Comparison of ENCODE assay signal across 8 cellular contexts in the genomic region with DNA sequence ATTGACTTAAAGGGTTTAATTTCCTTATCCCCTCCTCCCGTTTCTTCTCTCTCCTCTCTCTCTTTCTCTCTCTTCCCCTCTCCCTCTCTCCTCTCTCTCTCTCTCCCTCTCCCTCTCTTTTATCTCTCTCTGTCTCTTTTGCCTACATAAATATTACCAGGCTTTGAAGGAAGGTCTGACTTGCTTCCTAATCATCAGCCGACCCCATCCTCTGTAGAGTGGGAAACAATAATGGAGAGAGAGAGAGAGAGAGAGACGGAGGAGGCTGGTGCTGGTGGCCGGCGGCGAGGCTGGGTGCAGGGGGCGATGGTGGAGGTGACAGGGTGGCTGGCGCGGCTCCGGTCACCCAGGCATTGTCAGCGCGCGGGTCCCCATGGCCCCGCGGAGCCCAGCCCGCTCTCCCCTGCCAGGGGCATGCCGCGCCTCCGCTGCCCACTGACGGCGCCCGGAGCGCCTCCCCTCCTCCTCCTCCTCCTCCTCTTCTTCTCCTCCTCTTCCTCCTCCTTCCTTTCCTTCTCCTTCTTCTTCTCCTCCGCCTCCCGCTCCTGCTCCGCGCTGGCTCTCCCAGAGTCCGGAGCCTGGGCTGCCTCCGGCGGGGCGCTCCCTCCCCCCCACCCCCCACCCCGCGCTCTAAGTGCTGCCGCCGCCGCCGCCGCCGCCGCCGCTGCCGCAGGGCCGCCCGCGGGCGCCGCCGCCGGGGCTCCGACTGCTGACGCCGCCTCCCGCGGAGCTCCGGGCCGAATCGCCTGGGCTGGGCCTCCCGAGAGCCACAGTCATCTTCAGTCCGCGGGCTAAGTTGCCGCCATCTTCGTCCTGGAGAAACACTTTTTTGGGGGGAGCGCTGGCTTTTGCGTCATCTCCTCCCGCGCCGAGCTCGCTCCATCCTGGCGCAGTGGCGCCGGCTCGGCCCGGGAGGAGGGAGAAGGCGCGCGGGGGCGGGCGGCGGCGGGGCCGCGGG.
DNase-seq lines count a peak whose midpoint lies in the region; ATAC-seq and TF ChIP-seq lines count a peak whose summit lies in the region.

No MANE protein-coding gene starts in this region.

- in situ Hi-C loops in GM13977 (cut with MboI; ENCODE audit: low pct_unique_long_range_greater_than_20kb, low sequenced_read_pairs, unreplicated experiment) = no loop called here

- ATAC-seq in GM18907 (IDR thresholded peaks at IDR 0.05; ENCODE audit: unreplicated experiment) = no peak
- no peak for ATAC-seq in HG02938 (IDR thresholded peaks at IDR 0.05; ENCODE audit: unreplicated experiment)
- no peak for ATAC-seq in HG03039 (IDR thresholded peaks at IDR 0.05; ENCODE audit: unreplicated experiment)
- ATAC-seq in HG03571 (IDR thresholded peaks at IDR 0.05; ENCODE audit: unreplicated experiment) = no peak

- TF ChIP-seq CTCF in GM13977 (IDR thresholded peaks at IDR 0.05; ENCODE audit: extremely low read depth, insufficient read depth, missing control alignments) = no peak

- DNase-seq in GM13977 (ENCODE audit: low spot score) (peak; percentile 31), NCI-H345 (lab: John Stamatoyannopoulos, UW) (peak; percentile 54), midbrain (lab: John Stamatoyannopoulos, UW) (peak; percentile 34)

- peak overlapping the region; percentile 60 for H3K27ac ChIP-seq in cingulate gyrus (ENCODE audit: low read depth, low read length)
